ENCODE assay signal across 7 cellular contexts in genomic region chr19:6125571-6125989, GRCh38.
DNase-seq lines count a peak whose midpoint lies in the region; ATAC-seq and TF ChIP-seq lines count a peak whose summit lies in the region.

No MANE protein-coding gene starts in this region.

- in situ Hi-C loops in GM13977 (cut with MboI; ENCODE audit: low pct_unique_long_range_greater_than_20kb, low sequenced_read_pairs, unreplicated experiment): no loop called here

- DNase-seq in GM13977 (ENCODE audit: low spot score) (peak; percentile 65), NCI-H2029 treated with DMSO at 0.1 percent for 48 hours (lab: John Stamatoyannopoulos, UW) (peak; percentile 88), T1000 (lab: John Stamatoyannopoulos, UW) (peak; percentile 47), astrocyte of the hippocampus (ENCODE audit: low read depth, low spot score) (peak; percentile 73), iPS-NIHi11 (ENCODE audit: low spot score) (peak; percentile 71)
- DNase-seq in stimulated activated CD4-positive, alpha-beta T cell treated with anti-CD3 and anti-CD28 coated beads, Interleukin-1b, Interleukin-23, amount 100 ng/mL, for 24 hours (ENCODE audit: low read depth in 4 of 4, low spot score in 1 of 4): peak; percentile 21 to 44 (median 32)

- peak; percentile 82 for TF ChIP-seq CTCF in GM13977 (IDR thresholded peaks at IDR 0.05; ENCODE audit: extremely low read depth, insufficient read depth, missing control alignments)

- ATAC-seq in HG03135 (IDR thresholded peaks at IDR 0.05; ENCODE audit: unreplicated experiment): no peak

Comparison
In these comparisons a context has a peak if more than half of its experiments do, and no peak if none do; other contexts are left out.
1. DNase-seq: peak in every context shown above with its lines; median percentile 88 in NCI-H2029 treated with DMSO at 0.1 percent for 48 hours; 73 in astrocyte of the hippocampus; 71 in iPS-NIHi11; 65 in GM13977; 47 in T1000; 32 in stimulated activated CD4-positive, alpha-beta T cell treated with anti-CD3 and anti-CD28 coated beads, Interleukin-1b, Interleukin-23, amount 100 ng/mL, for 24 hours.